Comparison of ENCODE assay signal across 25 cellular contexts in the genomic region with DNA sequence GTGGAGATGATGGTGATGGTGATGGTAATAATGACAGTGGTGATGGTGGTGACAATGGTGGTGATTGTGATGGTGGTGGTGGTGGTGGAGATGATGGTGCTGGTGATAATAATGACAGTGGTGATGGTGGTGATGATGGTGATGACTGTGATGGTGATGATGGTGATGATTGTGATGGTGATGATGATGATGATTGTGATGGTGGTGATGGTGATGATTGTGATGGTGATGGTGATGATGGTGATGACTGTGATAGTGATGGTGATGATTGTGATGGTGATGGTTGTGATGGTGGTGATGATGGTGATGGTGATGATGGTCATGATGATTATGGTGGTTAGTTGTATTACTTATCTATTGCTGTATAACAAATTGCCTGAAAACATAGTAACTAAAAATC.
"Had no signal": no experiment of that assay in that cellular context is flagged by ENCODE, and none has a peak within 500 bp of the region (broad histone marks: within the 10 kb centered on the region; RNA-seq: fewer than 3 reads in every experiment).

No MANE protein-coding gene starts in this region.

- H3K4me1 ChIP-seq: colonic mucosa, gastrocnemius medialis, lower lobe of right lung had no signal

- H3K27me3 ChIP-seq: colonic mucosa had no signal

- ATAC-seq: effector memory CD8-positive, alpha-beta T cell; esophagus mucosa; gastrocnemius medialis; heart right ventricle; left cardiac atrium; left lung; left ventricle myocardium superior; lower lobe of right lung; mucosa of descending colon had no signal

- FAIRE-seq: endometrium, islet of Langerhans, keratinocyte had no signal

- H3K9me3 ChIP-seq: colonic mucosa, esophagus squamous epithelium, gastrocnemius medialis, heart right ventricle, left lung, lower lobe of right lung, mucosa of descending colon had no signal

- H3K27ac ChIP-seq: colonic mucosa, epithelial cell of prostate, esophagus squamous epithelium, gastrocnemius medialis, heart right ventricle, left lung, lower lobe of right lung had no signal

- H3K4me3 ChIP-seq: colonic mucosa, esophagus squamous epithelium, gastrocnemius medialis, heart right ventricle, left lung, lower lobe of right lung, mucosa of descending colon had no signal

- DNase-seq: colonic mucosa; cortex of kidney; effector CD8-positive, alpha-beta T cell; effector memory CD8-positive, alpha-beta T cell; endodermal cell; erythroblast; esophagus squamous epithelium; foreskin fibroblast; foreskin melanocyte; gastrocnemius medialis; glutamatergic neuron; head of caudate nucleus; hippocampal formation; left cardiac atrium; mesenchymal stem cell; mucosa of descending colon had no signal

- H3K36me3 ChIP-seq: colonic mucosa, esophagus squamous epithelium, gastrocnemius medialis, heart right ventricle, left lung, lower lobe of right lung had no signal
